ENCODE assay signal across 18 cellular contexts in genomic region chr11:24748261-24748660, GRCh38.
"Had no signal": no experiment of that assay in that cellular context is flagged by ENCODE, and none has a peak within 500 bp of the region (broad histone marks: within the 10 kb centered on the region; RNA-seq: fewer than 3 reads in every experiment).

No MANE protein-coding gene starts in this region.

- H3K27me3 ChIP-seq: cardiac muscle cell, gastroesophageal sphincter, left lung, right atrium auricular region, tibial nerve, vagina had no signal

- DNase-seq: activated CD8-positive, alpha-beta memory T cell treated with anti-CD3 and anti-CD28 coated beads, Interleukin-2, amount 50 U/mL, for 4 hours; activated CD8-positive, alpha-beta T cell treated with anti-CD3 and anti-CD28 coated beads for 36 hours; activated naive CD4-positive, alpha-beta T cell; activated naive CD8-positive, alpha-beta T cell treated with anti-CD3 and anti-CD28 coated beads, Interleukin-2, amount 50 U/mL, for 24 hours; effector CD8-positive, alpha-beta T cell; left lung; mucosa of descending colon; nucleus accumbens; small intestine had no signal

- H3K4me1 ChIP-seq: gastroesophageal sphincter, left lung, right atrium auricular region, tibial nerve, vagina had no signal

- H3K4me3 ChIP-seq: cardiac muscle cell, coronary artery, gastroesophageal sphincter, left lung, mucosa of descending colon, right atrium auricular region, tibial nerve, vagina had no signal

- H3K9me3 Mint-ChIP-seq: activated T-helper 1 cell treated with anti-CD3 and anti-CD28 coated beads, Interleukin-12 subunit alpha, Interleukin-12 subunit beta, Interleukin-2, Interleukin-4 antibody, amounts not matched to agents 30 ng/mL and 10 ng/mL and 1 ng/mL, durations not matched to agents 14 hours and 24 hours and 36 hours had no signal

- H3K36me3 Mint-ChIP-seq: natural killer cell treated with Interleukin-12 subunit alpha and Interleukin-12 subunit beta and Interleukin-15 and Interleukin-18, amount 100 ng/mL, for 72 hours had no signal

- H3K9me3 ChIP-seq: gastroesophageal sphincter, left lung, mucosa of descending colon, right atrium auricular region, tibial nerve, vagina had no signal

- H3K4me3 Mint-ChIP-seq: activated CD8-positive, alpha-beta T cell treated with anti-CD3 and anti-CD28 coated beads for 36 hours; activated naive CD8-positive, alpha-beta T cell treated with anti-CD3 and anti-CD28 coated beads, Interleukin-2, amount 50 U/mL, for 24 hours; activated T-helper 1 cell treated with anti-CD3 and anti-CD28 coated beads, Interleukin-12 subunit alpha, Interleukin-12 subunit beta, Interleukin-2, Interleukin-4 antibody, amounts not matched to agents 30 ng/mL and 10 ng/mL and 1 ng/mL, durations not matched to agents 14 hours and 24 hours and 36 hours; natural killer cell treated with Interleukin-12 subunit alpha and Interleukin-12 subunit beta and Interleukin-15 and Interleukin-18, amount 100 ng/mL, for 72 hours had no signal

- H3K36me3 ChIP-seq: cardiac muscle cell, gastroesophageal sphincter, left lung, right atrium auricular region, tibial nerve, vagina had no signal

- H3K27me3 Mint-ChIP-seq: activated CD8-positive, alpha-beta T cell treated with anti-CD3 and anti-CD28 coated beads for 36 hours; activated naive CD8-positive, alpha-beta T cell treated with anti-CD3 and anti-CD28 coated beads, Interleukin-2, amount 50 U/mL, for 24 hours; natural killer cell treated with Interleukin-12 subunit alpha and Interleukin-12 subunit beta and Interleukin-15 and Interleukin-18, amount 100 ng/mL, for 72 hours had no signal

- ATAC-seq: activated CD8-positive, alpha-beta T cell treated with anti-CD3 and anti-CD28 coated beads for 36 hours; activated naive CD8-positive, alpha-beta T cell treated with anti-CD3 and anti-CD28 coated beads, Interleukin-2, amount 50 U/mL, for 24 hours; gastroesophageal sphincter; left lung; mucosa of descending colon; natural killer cell treated with Interleukin-12 subunit alpha and Interleukin-12 subunit beta and Interleukin-15 and Interleukin-18, amount 100 ng/mL, for 72 hours had no signal

- H3K27ac Mint-ChIP-seq: activated CD8-positive, alpha-beta T cell treated with anti-CD3 and anti-CD28 coated beads for 36 hours; activated naive CD8-positive, alpha-beta T cell treated with anti-CD3 and anti-CD28 coated beads, Interleukin-2, amount 50 U/mL, for 24 hours; activated T-helper 1 cell treated with anti-CD3 and anti-CD28 coated beads, Interleukin-12 subunit alpha, Interleukin-12 subunit beta, Interleukin-2, Interleukin-4 antibody, amounts not matched to agents 30 ng/mL and 10 ng/mL and 1 ng/mL, durations not matched to agents 14 hours and 24 hours and 36 hours; natural killer cell treated with Interleukin-12 subunit alpha and Interleukin-12 subunit beta and Interleukin-15 and Interleukin-18, amount 100 ng/mL, for 72 hours had no signal

- H3K27ac ChIP-seq: cardiac muscle cell, coronary artery, epithelial cell of prostate, gastroesophageal sphincter, left lung, right atrium auricular region, tibial nerve, vagina had no signal
